In genomic region chr6:45433533-45434400, GRCh38 we compare ENCODE assay signal across 17 cellular contexts. TPM values are rescaled to one million over a fixed set of nuclear protein-coding genes. Genes with fewer than 3 reads are reported as not detected.
DNase-seq lines count a peak whose midpoint lies in the region; ATAC-seq, FAIRE-seq and TF ChIP-seq lines count a peak whose summit lies in the region.
"Had no signal": no experiment of that assay in that cellular context is flagged by ENCODE, and none has a peak within 500 bp of the region (broad histone marks: within the 10 kb centered on the region; RNA-seq: fewer than 3 reads in every experiment).

No MANE protein-coding gene starts in this region.

- no peak for DNase-seq in CD4-positive, alpha-beta T cell
- DNase-seq in IMR-90 (no peak), HepG2 (ENCODE audit: low spot score) (no peak), hepatic stellate cell (ENCODE audit: low spot score) (no peak), DMS 273 treated with DMSO at 0.1 percent for 48 hours (lab: John Stamatoyannopoulos, UW) (no peak)
- no peak for DNase-seq in activated CD8-positive, alpha-beta T cell treated with anti-CD3 and anti-CD28 coated beads for 36 hours
- DNase-seq in effector CD4-positive, alpha-beta T cell = no peak
- DNase-seq: activated naive CD4-positive, alpha-beta T cell treated with anti-CD3 and anti-CD28 coated beads for 36 hours; C1 segment of cervical spinal cord; GOT3; heart left ventricle; MG63; naive thymus-derived CD4-positive, alpha-beta T cell had no signal

- no peak overlapping the region for H3K56ac ChIP-seq in IMR-90 (ENCODE audit: extremely low read depth, insufficient read depth, low read length)

- FAIRE-seq in HepG2 (lab: Jason Lieb, UNC) = no peak
- FAIRE-seq: GM18507 had no signal

- H3K4me3 ChIP-seq in IMR-90 (ENCODE audit: insufficient read depth, low read depth, low read length) (no peak overlapping the region), HepG2 (replicated peaks in 1 of 3; ENCODE audit: insufficient read depth in 1 of 3, low read depth in 2 of 3, low read length in 3 of 3) (no peak overlapping the region)
- H3K4me3 ChIP-seq: heart left ventricle, MG63, right atrium auricular region had no signal

- peak overlapping the region; percentile 34; the same call in 1 of the 2 replicates for H3K18ac ChIP-seq in IMR-90 (ENCODE audit: low read depth, low read length)

- no peak for ATAC-seq in CD4-positive, alpha-beta T cell (ENCODE audit: poor library complexity)
- ATAC-seq in IMR-90 (ENCODE audit: low read depth) (no peak), HepG2 (no peak), GM21576 (IDR thresholded peaks at IDR 0.05; ENCODE audit: unreplicated experiment) (no peak)
- no peak for ATAC-seq in activated CD8-positive, alpha-beta T cell treated with anti-CD3 and anti-CD28 coated beads for 36 hours
- ATAC-seq: heart left ventricle; naive thymus-derived CD4-positive, alpha-beta T cell had no signal

- H2AFZ ChIP-seq in IMR-90 (replicated peaks; ENCODE audit: low read length, poor library complexity) (no peak overlapping the region), HepG2 (ENCODE audit: low read length) (no peak overlapping the region)

- H2AK5ac ChIP-seq in IMR-90 (ENCODE audit: low read depth, low read length) = no peak overlapping the region

- peaks cover 9 to 28% of the 10 kb centered on the region in 2 experiments for H3K79me1 ChIP-seq in IMR-90 (ENCODE audit: low read depth in 1 of 2, low read length in 2 of 2)

- H2AK9ac ChIP-seq in IMR-90 (replicated peaks; ENCODE audit: low read depth, low read length, poor library complexity) = no peak overlapping the region

- dilution Hi-C loops in IMR-90 (cut with HindIII; ENCODE audit: low sequenced_read_pairs, unreplicated experiment) = no loop called here

- H3K9ac ChIP-seq in IMR-90 (ENCODE audit: low read depth, low read length) (no peak overlapping the region), HepG2 (ENCODE audit: insufficient read depth, low read depth, low read length) (no peak overlapping the region)

- CTCF ChIA-PET in CD4-positive, alpha-beta T cell (lab: Charles Lee) = interaction anchor here (1.1 kb wide), 1 partner anchor 9 kb away, joined by 3 read pairs; no protein-coding TSS in a partner anchor
- CTCF ChIA-PET in IMR-90 (lab: Yijun Ruan, JAX) = interaction anchor here (0.6 kb wide), 2 partner anchors 25 to 218 kb away, joined by 3 read pairs; no protein-coding TSS in a partner anchor
- CTCF ChIA-PET in activated CD8-positive, alpha-beta T cell treated with anti-CD3 and anti-CD28 coated beads for 36 hours (lab: Charles Lee) = interaction anchor here (0.6 to 1.2 kb wide), 8 partner anchors 10 to 890 kb away, joined by 3 to 5 read pairs (median 3); no protein-coding TSS in a partner anchor
- CTCF ChIA-PET in HepG2 (lab: Yijun Ruan, JAX; ENCODE audit: low intra/inter-chr PET ratio, low total read pairs) = no interaction called here

- TF ChIP-seq EP300 in HepG2 (IDR thresholded peaks at IDR 0.05; ENCODE audit: low read depth in 2 of 2, low read length in 2 of 2) (no peak), HepG2 (CRISPR knock-in tag; IDR thresholded peaks at IDR 0.05; ENCODE audit: borderline replicate concordance) (no peak)

- H3K4me1 Mint-ChIP-seq in CD4-positive, alpha-beta T cell (ENCODE audit: low read depth) = peaks cover 85% of the 10 kb centered on the region
- H3K4me1 Mint-ChIP-seq in activated CD8-positive, alpha-beta T cell treated with anti-CD3 and anti-CD28 coated beads for 36 hours (ENCODE audit: low read depth) = peaks cover 80% of the 10 kb centered on the region

- no peak overlapping the region for H3K23ac ChIP-seq in IMR-90 (ENCODE audit: low read depth, low read length)

- no peak overlapping the region for H2BK5ac ChIP-seq in IMR-90 (ENCODE audit: low read depth, low read length, poor library complexity, severe bottlenecking)

- H3K4ac ChIP-seq in IMR-90 (ENCODE audit: low read depth, low read length) = no peak overlapping the region

- WGBS in IMR-90 (ENCODE audit: extremely low coverage in 2 of 2, insufficient read length in 1 of 2), 2 experiments = no CpG with 5 or more reads among the region's 3 CpGs
- WGBS in HepG2 (ENCODE audit: low lambda C conversion rate) = 7% methylated on average over 3 of the region's 3 CpGs

- in situ Hi-C loops in IMR-90 (cut with MboI; ENCODE audit: low sequenced_read_pairs) (no loop called here), HepG2 (cut with HindIII; ENCODE audit: extremely low pct_ligation_motif_present, low pct_unique_long_range_greater_than_20kb) (no loop called here)

- TF ChIP-seq CTCF in CD4-positive, alpha-beta T cell (IDR thresholded peaks at IDR 0.05) = no peak
- no peak for TF ChIP-seq CTCF in IMR-90 (conservative IDR thresholded peaks at IDR 0.05; ENCODE audit: low read depth, low read length)
- no peak for TF ChIP-seq CTCF in activated CD8-positive, alpha-beta T cell treated with anti-CD3 and anti-CD28 coated beads for 36 hours (IDR thresholded peaks at IDR 0.05)
- TF ChIP-seq CTCF in HepG2 (CRISPR knock-in tag; IDR thresholded peaks at IDR 0.05) = no peak

- H4K20me1 ChIP-seq in IMR-90 (ENCODE audit: insufficient read depth, low read length) (no peaks in the 10 kb centered on the region), HepG2 (ENCODE audit: insufficient read depth, low read length) (no peaks in the 10 kb centered on the region)

- H3K27ac ChIP-seq in CD4-positive, alpha-beta T cell (ENCODE audit: low read depth, low read length) = no peak overlapping the region
- no peak overlapping the region for H3K27ac ChIP-seq in IMR-90 (ENCODE audit: insufficient read depth, low read length)
- no peak overlapping the region for H3K27ac ChIP-seq in HepG2 (ENCODE audit: extremely low read length, insufficient read depth, low read length)
- H3K27ac ChIP-seq: heart left ventricle, right atrium auricular region had no signal

- H4K8ac ChIP-seq in IMR-90 (ENCODE audit: low read depth in 2 of 2, low read length in 2 of 2) = no peak overlapping the region

- peaks cover 25% of the 10 kb centered on the region for H3K36me3 Mint-ChIP-seq in CD4-positive, alpha-beta T cell (ENCODE audit: low read depth)
- peaks cover 38% of the 10 kb centered on the region for H3K36me3 Mint-ChIP-seq in activated CD8-positive, alpha-beta T cell treated with anti-CD3 and anti-CD28 coated beads for 36 hours (ENCODE audit: low read depth)

- peak overlapping the region; percentile 56 for H3K27ac Mint-ChIP-seq in CD4-positive, alpha-beta T cell
- peak overlapping the region; percentile 89 for H3K27ac Mint-ChIP-seq in activated CD8-positive, alpha-beta T cell treated with anti-CD3 and anti-CD28 coated beads for 36 hours
- H3K27ac Mint-ChIP-seq: activated naive CD4-positive, alpha-beta T cell treated with anti-CD3 and anti-CD28 coated beads for 36 hours had no signal

- no peak overlapping the region for H2BK15ac ChIP-seq in IMR-90 (ENCODE audit: low read depth, low read length)

- TF ChIP-seq POLR2A in IMR-90 (IDR thresholded peaks at IDR 0.05; ENCODE audit: low read depth, low read length) (no peak), HepG2 (IDR thresholded peaks at IDR 0.05; ENCODE audit: insufficient read depth in 1 of 2, low read depth in 2 of 2, low read length in 2 of 2) (no peak)

- H3K27me3 ChIP-seq in CD4-positive, alpha-beta T cell (ENCODE audit: control insufficient read depth, insufficient read depth, low read length) = no peaks in the 10 kb centered on the region
- H3K27me3 ChIP-seq in IMR-90 (ENCODE audit: control insufficient read depth, insufficient read depth, low read length) = no peaks in the 10 kb centered on the region
- no peaks in the 10 kb centered on the region for H3K27me3 ChIP-seq in HepG2 (ENCODE audit: control insufficient read depth in 1 of 2, insufficient read depth in 2 of 2, low read length in 2 of 2)
- H3K27me3 ChIP-seq: heart left ventricle, MG63, right atrium auricular region had no signal

- H2BK20ac ChIP-seq in IMR-90 (ENCODE audit: low read depth, low read length) = no peak overlapping the region; the same call in 1 of the 2 replicates

- H3K27me3 Mint-ChIP-seq in CD4-positive, alpha-beta T cell = no peaks in the 10 kb centered on the region
- no peaks in the 10 kb centered on the region for H3K27me3 Mint-ChIP-seq in activated CD8-positive, alpha-beta T cell treated with anti-CD3 and anti-CD28 coated beads for 36 hours
- H3K27me3 Mint-ChIP-seq: central memory CD8-positive, alpha-beta T cell; naive thymus-derived CD4-positive, alpha-beta T cell had no signal

- H3K9me3 ChIP-seq in CD4-positive, alpha-beta T cell (ENCODE audit: control insufficient read depth, low read length) = no peaks in the 10 kb centered on the region
- H3K9me3 ChIP-seq in IMR-90 (ENCODE audit: control insufficient read depth, insufficient read depth, low read length) (no peaks in the 10 kb centered on the region), HepG2 (ENCODE audit: low read length) (no peaks in the 10 kb centered on the region)
- H3K9me3 ChIP-seq: heart left ventricle, MG63, right atrium auricular region had no signal

- no peaks in the 10 kb centered on the region for H3K79me2 ChIP-seq in HepG2 (ENCODE audit: insufficient read depth, low read length)

- peak overlapping the region; percentile 16 for H3K4me3 Mint-ChIP-seq in CD4-positive, alpha-beta T cell
- peak overlapping the region; percentile 48 for H3K4me3 Mint-ChIP-seq in activated CD8-positive, alpha-beta T cell treated with anti-CD3 and anti-CD28 coated beads for 36 hours
- H3K4me3 Mint-ChIP-seq: activated naive CD4-positive, alpha-beta T cell treated with anti-CD3 and anti-CD28 coated beads for 36 hours; central memory CD8-positive, alpha-beta T cell had no signal

- peaks cover 3% of the 10 kb centered on the region; the same call in 1 of the 2 replicates for H3K9me1 ChIP-seq in IMR-90 (ENCODE audit: insufficient read depth, low read length)

- BruUV-seq in IMR-90 (replicated peaks; lab: Mats Ljungman, UMichigan) (no TSS peak), HepG2 (replicated peaks; lab: Mats Ljungman, UMichigan) (no TSS peak)

- H3K4me2 ChIP-seq in IMR-90 (ENCODE audit: low read depth, low read length) = 0 out of 2 replicates have a peak overlapping the region, but pooled peaks have one; percentile 24
- H3K4me2 ChIP-seq in HepG2 (ENCODE audit: low read depth, low read length) = no peak overlapping the region

- peaks cover under 1% of the 10 kb centered on the region; the same call in 1 of the 2 replicates for H3K36me3 ChIP-seq in IMR-90 (ENCODE audit: control insufficient read depth, insufficient read depth, low read length)
- H3K36me3 ChIP-seq in HepG2 (replicated peaks in 1 of 2; ENCODE audit: control insufficient read depth in 1 of 2, insufficient read depth in 2 of 2, low read length in 2 of 2) = no peaks in the 10 kb centered on the region
- H3K36me3 ChIP-seq: heart left ventricle, MG63, right atrium auricular region had no signal

- intact Hi-C loops in CD4-positive, alpha-beta T cell (cut with DNase I, micrococcal nuclease) = loop anchor here in 1 of 2 experiments (5.0 kb wide), 1 partner anchor 64 kb away; no protein-coding TSS in a partner anchor
- intact Hi-C loops in IMR-90 (cut with micrococcal nuclease) (no loop called here), HepG2 (cut with micrococcal nuclease; ENCODE audit: unreplicated experiment) (no loop called here)
- intact Hi-C loops in activated CD8-positive, alpha-beta T cell treated with anti-CD3 and anti-CD28 coated beads for 36 hours (cut with micrococcal nuclease) = loop anchor here (5.0 kb wide), 1 partner anchor 279 kb away; no protein-coding TSS in a partner anchor

- no peak overlapping the region for H4K91ac ChIP-seq in IMR-90 (ENCODE audit: insufficient read depth, low read depth, low read length)

- TF ChIP-seq RAD21 in IMR-90 (IDR thresholded peaks at IDR 0.05; ENCODE audit: low read length) = no peak
- TF ChIP-seq RAD21 in HepG2 (CRISPR knock-in tag; IDR thresholded peaks at IDR 0.05) = no peak

- POLR2A ChIA-PET in CD4-positive, alpha-beta T cell (lab: Charles Lee) = interaction anchor here (0.6 to 1.1 kb wide), 4 partner anchors 8 to 232 kb away, joined by 3 to 4 read pairs (median 4); no protein-coding TSS in a partner anchor
- POLR2A ChIA-PET in IMR-90 (lab: Charles Lee; ENCODE audit: unreplicated experiment) = no interaction called here
- POLR2A ChIA-PET in activated CD8-positive, alpha-beta T cell treated with anti-CD3 and anti-CD28 coated beads for 36 hours (lab: Charles Lee) = interaction anchor here (0.7 kb wide), 1 partner anchor 481 kb away, joined by 3 read pairs; no protein-coding TSS in a partner anchor
- POLR2A ChIA-PET in HepG2 (lab: Yijun Ruan, JAX) = no interaction called here

- H2BK120ac ChIP-seq in IMR-90 (ENCODE audit: low read depth, low read length) = peak overlapping the region; percentile 55; the same call in 1 of the 2 replicates

- H4K5ac ChIP-seq in IMR-90 (ENCODE audit: low read depth, low read length) = peak overlapping the region; percentile 35; the same call in 1 of the 2 replicates

- H3K4me1 ChIP-seq in IMR-90 (ENCODE audit: control insufficient read depth, insufficient read depth, low read length) = peaks cover 11% of the 10 kb centered on the region
- 0 out of 2 replicates have a peak, but pooled peaks cover 4% of the 10 kb centered on the region for H3K4me1 ChIP-seq in HepG2 (ENCODE audit: insufficient read depth, low read length)

- no peak overlapping the region for H3K14ac ChIP-seq in IMR-90 (replicated peaks; ENCODE audit: low read depth, low read length)

- no peaks in the 10 kb centered on the region for H3K9me3 Mint-ChIP-seq in CD4-positive, alpha-beta T cell
- H3K9me3 Mint-ChIP-seq in activated CD8-positive, alpha-beta T cell treated with anti-CD3 and anti-CD28 coated beads for 36 hours = no peaks in the 10 kb centered on the region
- H3K9me3 Mint-ChIP-seq: activated naive CD4-positive, alpha-beta T cell treated with anti-CD3 and anti-CD28 coated beads for 36 hours; central memory CD8-positive, alpha-beta T cell; naive thymus-derived CD4-positive, alpha-beta T cell had no signal

RNA-seq across cellular contexts. Expression of gene SUPT3H, which starts 56.0 kb away (rescaled TPM):
- 10 to 100 TPM in 1 of 2 experiments, 1 to 10 TPM in 1; 8.9 to 10.5 TPM for total RNA-seq in CD4-positive, alpha-beta T cell
- total RNA-seq in IMR-90 (2012; rRNA removed) (4.2 and 5.0 TPM in 2 replicates), HepG2 (2016; rRNA removed; fragmentation: Illumina TruSeq; extraction: Trizol) (11.9 and 13.1 TPM in 2 replicates)
- polyA plus RNA-seq in IMR-90 (2012; rRNA removed) (4.5 and 5.4 TPM in 2 replicates), HepG2 (2011; rRNA removed) (32.4 and 36.1 TPM in 2 replicates)
- polyA plus RNA-seq in IMR-90 (2012; cell fraction: cytosol; rRNA removed) = 4.2 and 5.0 TPM in 2 replicates
- polyA plus RNA-seq in IMR-90 (2012; cell fraction: nucleus; rRNA removed; ENCODE audit: low replicate concordance) = 3.2 and 12.9 TPM in 2 replicates
- total RNA-seq in activated CD8-positive, alpha-beta T cell treated with anti-CD3 and anti-CD28 coated beads for 36 hours = 10 to 100 TPM; 20.0 to 20.2 TPM
- total RNA-seq in HepG2 (2016; cell fraction: cytosol; rRNA removed; fragmentation: Illumina TruSeq; extraction: Trizol; ENCODE audit: low read depth) = 13.7 and 14.0 TPM in 2 replicates
- 9.7 and 13.4 TPM in 2 replicates for total RNA-seq in HepG2 (2016; cell fraction: insoluble cytoplasmic fraction; rRNA removed; fragmentation: Illumina TruSeq; extraction: Trizol)
- total RNA-seq in HepG2 (2016; cell fraction: membrane; rRNA removed; fragmentation: Illumina TruSeq; extraction: Trizol) = 9.5 and 10.6 TPM in 2 replicates
- total RNA-seq in HepG2 (2016; cell fraction: nucleus; rRNA removed; fragmentation: Illumina TruSeq; extraction: Trizol) = 16.3 and 16.6 TPM in 2 replicates
- polyA plus RNA-seq in HepG2 (2011; cell fraction: cytosol; rRNA removed) = 23.8 and 35.4 TPM in 2 replicates
- 19.8 and 25.2 TPM in 2 replicates for polyA plus RNA-seq in HepG2 (2011; cell fraction: nucleus; rRNA removed)
- 33.3 and 35.5 TPM in 2 replicates for polyA plus RNA-seq in HepG2 (2012)
- 8.6 and 9.9 TPM in 2 replicates for polyA plus RNA-seq in HepG2 (2016; cell fraction: cytosol; fragmentation: Illumina TruSeq; extraction: Trizol; ENCODE audit: low read depth)
- 18.9 and 20.9 TPM in 2 replicates for polyA plus RNA-seq in HepG2 (2016; cell fraction: insoluble cytoplasmic fraction; fragmentation: Illumina TruSeq; extraction: Trizol; ENCODE audit: low read depth)
- 10.4 and 10.7 TPM in 2 replicates for polyA plus RNA-seq in HepG2 (2016; cell fraction: membrane; fragmentation: Illumina TruSeq; extraction: Trizol; ENCODE audit: low read depth)
- 12.4 and 14.2 TPM in 2 replicates for polyA plus RNA-seq in HepG2 (2016; cell fraction: nucleus; fragmentation: Illumina TruSeq; extraction: Trizol; ENCODE audit: insufficient read depth, low read depth)
- polyA minus RNA-seq in HepG2 (2011; rRNA and poly(A)+ RNA removed; ENCODE audit: low replicate concordance) = 7.3 and 48.1 TPM in 2 replicates
- polyA minus RNA-seq in HepG2 (2011; cell fraction: cytosol; rRNA and poly(A)+ RNA removed) = 13.7 and 15.4 TPM in 2 replicates
- 55.6 and 61.8 TPM in 2 replicates for polyA minus RNA-seq in HepG2 (2011; cell fraction: nucleus; rRNA and poly(A)+ RNA removed)

Comparison
In these comparisons a context has a peak if more than half of its experiments do, and no peak if none do; other contexts are left out.
1. POLR2A ChIA-PET loops: an anchor here in CD4-positive, alpha-beta T cell (0.6 to 1.1 kb wide) and activated CD8-positive, alpha-beta T cell treated with anti-CD3 and anti-CD28 coated beads for 36 hours (0.7 kb wide); none called in IMR-90 and HepG2.